Comparison of ENCODE assay signal across 1 cellular context in the genomic region with DNA sequence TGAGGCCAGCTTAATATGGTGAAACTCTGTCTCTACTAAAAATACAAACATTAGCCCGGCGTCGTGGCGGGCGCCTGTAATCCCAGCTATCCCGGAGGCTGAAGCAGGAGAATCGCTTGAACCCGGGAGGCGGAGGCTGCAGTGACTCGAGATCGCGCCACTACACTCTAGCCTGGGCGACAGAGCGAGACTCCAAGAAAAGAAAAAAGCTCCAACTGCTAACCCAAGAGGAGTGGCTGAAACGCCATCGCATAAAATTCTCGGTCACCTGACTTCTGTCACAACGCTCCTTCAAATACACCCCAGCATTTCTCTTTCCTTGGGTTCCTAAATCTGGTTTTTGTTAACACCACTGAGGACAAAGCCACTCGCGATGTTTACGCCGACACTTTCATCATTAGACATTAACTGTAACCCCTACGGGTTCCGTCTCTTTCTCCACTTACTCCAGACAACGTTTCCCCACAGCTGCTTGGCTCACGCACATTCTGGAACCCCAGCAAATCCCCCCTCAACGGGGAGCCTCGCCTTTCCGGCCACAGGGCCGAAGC.
TF ChIP-seq lines count a peak whose summit lies in the region.

No MANE protein-coding gene starts in this region.

TF ChIP-seq in HepG2, 621 proteins besides CTCF, POLR2A, EP300 and RAD21 (continued from another document and continues in another):
- TF ChIP-seq ZNF235 (CRISPR knock-in tag; IDR thresholded peaks at IDR 0.05; ENCODE audit: borderline replicate concordance) (no peak), RFXANK (CRISPR knock-in tag; IDR thresholded peaks at IDR 0.05) (no peak), ZSCAN21 (CRISPR knock-in tag; IDR thresholded peaks at IDR 0.05; ENCODE audit: borderline replicate concordance) (no peak), ZNF552 (CRISPR knock-in tag; IDR thresholded peaks at IDR 0.05; ENCODE audit: borderline replicate concordance) (no peak), ZNF354B (CRISPR knock-in tag; IDR thresholded peaks at IDR 0.05) (no peak), RBM22 (optimal IDR thresholded peaks at IDR 0.05; ENCODE audit: low read length) (peak; percentile 13), SAP130 (CRISPR knock-in tag; IDR thresholded peaks at IDR 0.05; ENCODE audit: low read depth) (no peak), HOXA9 (CRISPR knock-in tag; IDR thresholded peaks at IDR 0.05; ENCODE audit: borderline replicate concordance) (no peak), TP53 (CRISPR knock-in tag; conservative IDR thresholded peaks at IDR 0.05) (no peak), CENPT (CRISPR knock-in tag; IDR thresholded peaks at IDR 0.05; ENCODE audit: low read depth) (no peak)
- TF ChIP-seq, protein P1, sequence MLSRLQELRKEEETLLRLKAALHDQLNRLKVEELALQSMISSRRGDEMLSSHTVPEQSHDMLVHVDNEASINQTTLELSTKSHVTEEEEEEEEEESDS (CRISPR knock-in tag; IDR thresholded peaks at IDR 0.05; ENCODE audit: borderline replicate concordance): peak; percentile 11; the same call in 1 of the 2 replicates
- TF ChIP-seq, protein P2, sequence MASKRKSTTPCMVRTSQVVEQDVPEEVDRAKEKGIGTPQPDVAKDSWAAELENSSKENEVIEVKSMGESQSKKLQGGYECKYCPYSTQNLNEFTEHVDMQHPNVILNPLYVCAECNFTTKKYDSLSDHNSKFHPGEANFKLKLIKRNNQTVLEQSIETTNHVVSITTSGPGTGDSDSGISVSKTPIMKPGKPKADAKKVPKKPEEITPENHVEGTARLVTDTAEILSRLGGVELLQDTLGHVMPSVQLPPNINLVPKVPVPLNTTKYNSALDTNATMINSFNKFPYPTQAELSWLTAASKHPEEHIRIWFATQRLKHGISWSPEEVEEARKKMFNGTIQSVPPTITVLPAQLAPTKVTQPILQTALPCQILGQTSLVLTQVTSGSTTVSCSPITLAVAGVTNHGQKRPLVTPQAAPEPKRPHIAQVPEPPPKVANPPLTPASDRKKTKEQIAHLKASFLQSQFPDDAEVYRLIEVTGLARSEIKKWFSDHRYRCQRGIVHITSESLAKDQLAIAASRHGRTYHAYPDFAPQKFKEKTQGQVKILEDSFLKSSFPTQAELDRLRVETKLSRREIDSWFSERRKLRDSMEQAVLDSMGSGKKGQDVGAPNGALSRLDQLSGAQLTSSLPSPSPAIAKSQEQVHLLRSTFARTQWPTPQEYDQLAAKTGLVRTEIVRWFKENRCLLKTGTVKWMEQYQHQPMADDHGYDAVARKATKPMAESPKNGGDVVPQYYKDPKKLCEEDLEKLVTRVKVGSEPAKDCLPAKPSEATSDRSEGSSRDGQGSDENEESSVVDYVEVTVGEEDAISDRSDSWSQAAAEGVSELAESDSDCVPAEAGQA (IDR thresholded peaks at IDR 0.05; ENCODE audit: low read depth): no peak
- TF ChIP-seq, protein P2 (CRISPR knock-in tag; IDR thresholded peaks at IDR 0.05; ENCODE audit: borderline replicate concordance): no peak
- TF ChIP-seq, protein P3, sequence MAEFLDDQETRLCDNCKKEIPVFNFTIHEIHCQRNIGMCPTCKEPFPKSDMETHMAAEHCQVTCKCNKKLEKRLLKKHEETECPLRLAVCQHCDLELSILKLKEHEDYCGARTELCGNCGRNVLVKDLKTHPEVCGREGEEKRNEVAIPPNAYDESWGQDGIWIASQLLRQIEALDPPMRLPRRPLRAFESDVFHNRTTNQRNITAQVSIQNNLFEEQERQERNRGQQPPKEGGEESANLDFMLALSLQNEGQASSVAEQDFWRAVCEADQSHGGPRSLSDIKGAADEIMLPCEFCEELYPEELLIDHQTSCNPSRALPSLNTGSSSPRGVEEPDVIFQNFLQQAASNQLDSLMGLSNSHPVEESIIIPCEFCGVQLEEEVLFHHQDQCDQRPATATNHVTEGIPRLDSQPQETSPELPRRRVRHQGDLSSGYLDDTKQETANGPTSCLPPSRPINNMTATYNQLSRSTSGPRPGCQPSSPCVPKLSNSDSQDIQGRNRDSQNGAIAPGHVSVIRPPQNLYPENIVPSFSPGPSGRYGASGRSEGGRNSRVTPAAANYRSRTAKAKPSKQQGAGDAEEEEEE (CRISPR knock-in tag; IDR thresholded peaks at IDR 0.05; ENCODE audit: borderline replicate concordance): 0 out of 2 replicates have a peak, but pooled peaks have one; percentile 4
- TF ChIP-seq, protein P4, sequence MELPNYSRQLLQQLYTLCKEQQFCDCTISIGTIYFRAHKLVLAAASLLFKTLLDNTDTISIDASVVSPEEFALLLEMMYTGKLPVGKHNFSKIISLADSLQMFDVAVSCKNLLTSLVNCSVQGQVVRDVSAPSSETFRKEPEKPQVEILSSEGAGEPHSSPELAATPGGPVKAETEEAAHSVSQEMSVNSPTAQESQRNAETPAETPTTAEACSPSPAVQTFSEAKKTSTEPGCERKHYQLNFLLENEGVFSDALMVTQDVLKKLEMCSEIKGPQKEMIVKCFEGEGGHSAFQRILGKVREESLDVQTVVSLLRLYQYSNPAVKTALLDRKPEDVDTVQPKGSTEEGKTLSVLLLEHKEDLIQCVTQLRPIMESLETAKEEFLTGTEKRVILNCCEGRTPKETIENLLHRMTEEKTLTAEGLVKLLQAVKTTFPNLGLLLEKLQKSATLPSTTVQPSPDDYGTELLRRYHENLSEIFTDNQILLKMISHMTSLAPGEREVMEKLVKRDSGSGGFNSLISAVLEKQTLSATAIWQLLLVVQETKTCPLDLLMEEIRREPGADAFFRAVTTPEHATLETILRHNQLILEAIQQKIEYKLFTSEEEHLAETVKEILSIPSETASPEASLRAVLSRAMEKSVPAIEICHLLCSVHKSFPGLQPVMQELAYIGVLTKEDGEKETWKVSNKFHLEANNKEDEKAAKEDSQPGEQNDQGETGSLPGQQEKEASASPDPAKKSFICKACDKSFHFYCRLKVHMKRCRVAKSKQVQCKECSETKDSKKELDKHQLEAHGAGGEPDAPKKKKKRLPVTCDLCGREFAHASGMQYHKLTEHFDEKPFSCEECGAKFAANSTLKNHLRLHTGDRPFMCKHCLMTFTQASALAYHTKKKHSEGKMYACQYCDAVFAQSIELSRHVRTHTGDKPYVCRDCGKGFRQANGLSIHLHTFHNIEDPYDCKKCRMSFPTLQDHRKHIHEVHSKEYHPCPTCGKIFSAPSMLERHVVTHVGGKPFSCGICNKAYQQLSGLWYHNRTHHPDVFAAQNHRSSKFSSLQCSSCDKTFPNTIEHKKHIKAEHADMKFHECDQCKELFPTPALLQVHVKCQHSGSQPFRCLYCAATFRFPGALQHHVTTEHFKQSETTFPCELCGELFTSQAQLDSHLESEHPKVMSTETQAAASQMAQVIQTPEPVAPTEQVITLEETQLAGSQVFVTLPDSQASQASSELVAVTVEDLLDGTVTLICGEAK (IDR thresholded peaks at IDR 0.05): no peak
- TF ChIP-seq, protein P4 (CRISPR knock-in tag; IDR thresholded peaks at IDR 0.05): no peak
- TF ChIP-seq, protein P5, sequence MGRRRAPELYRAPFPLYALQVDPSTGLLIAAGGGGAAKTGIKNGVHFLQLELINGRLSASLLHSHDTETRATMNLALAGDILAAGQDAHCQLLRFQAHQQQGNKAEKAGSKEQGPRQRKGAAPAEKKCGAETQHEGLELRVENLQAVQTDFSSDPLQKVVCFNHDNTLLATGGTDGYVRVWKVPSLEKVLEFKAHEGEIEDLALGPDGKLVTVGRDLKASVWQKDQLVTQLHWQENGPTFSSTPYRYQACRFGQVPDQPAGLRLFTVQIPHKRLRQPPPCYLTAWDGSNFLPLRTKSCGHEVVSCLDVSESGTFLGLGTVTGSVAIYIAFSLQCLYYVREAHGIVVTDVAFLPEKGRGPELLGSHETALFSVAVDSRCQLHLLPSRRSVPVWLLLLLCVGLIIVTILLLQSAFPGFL (CRISPR knock-in tag; IDR thresholded peaks at IDR 0.05): no peak
- TF ChIP-seq, protein P6, sequence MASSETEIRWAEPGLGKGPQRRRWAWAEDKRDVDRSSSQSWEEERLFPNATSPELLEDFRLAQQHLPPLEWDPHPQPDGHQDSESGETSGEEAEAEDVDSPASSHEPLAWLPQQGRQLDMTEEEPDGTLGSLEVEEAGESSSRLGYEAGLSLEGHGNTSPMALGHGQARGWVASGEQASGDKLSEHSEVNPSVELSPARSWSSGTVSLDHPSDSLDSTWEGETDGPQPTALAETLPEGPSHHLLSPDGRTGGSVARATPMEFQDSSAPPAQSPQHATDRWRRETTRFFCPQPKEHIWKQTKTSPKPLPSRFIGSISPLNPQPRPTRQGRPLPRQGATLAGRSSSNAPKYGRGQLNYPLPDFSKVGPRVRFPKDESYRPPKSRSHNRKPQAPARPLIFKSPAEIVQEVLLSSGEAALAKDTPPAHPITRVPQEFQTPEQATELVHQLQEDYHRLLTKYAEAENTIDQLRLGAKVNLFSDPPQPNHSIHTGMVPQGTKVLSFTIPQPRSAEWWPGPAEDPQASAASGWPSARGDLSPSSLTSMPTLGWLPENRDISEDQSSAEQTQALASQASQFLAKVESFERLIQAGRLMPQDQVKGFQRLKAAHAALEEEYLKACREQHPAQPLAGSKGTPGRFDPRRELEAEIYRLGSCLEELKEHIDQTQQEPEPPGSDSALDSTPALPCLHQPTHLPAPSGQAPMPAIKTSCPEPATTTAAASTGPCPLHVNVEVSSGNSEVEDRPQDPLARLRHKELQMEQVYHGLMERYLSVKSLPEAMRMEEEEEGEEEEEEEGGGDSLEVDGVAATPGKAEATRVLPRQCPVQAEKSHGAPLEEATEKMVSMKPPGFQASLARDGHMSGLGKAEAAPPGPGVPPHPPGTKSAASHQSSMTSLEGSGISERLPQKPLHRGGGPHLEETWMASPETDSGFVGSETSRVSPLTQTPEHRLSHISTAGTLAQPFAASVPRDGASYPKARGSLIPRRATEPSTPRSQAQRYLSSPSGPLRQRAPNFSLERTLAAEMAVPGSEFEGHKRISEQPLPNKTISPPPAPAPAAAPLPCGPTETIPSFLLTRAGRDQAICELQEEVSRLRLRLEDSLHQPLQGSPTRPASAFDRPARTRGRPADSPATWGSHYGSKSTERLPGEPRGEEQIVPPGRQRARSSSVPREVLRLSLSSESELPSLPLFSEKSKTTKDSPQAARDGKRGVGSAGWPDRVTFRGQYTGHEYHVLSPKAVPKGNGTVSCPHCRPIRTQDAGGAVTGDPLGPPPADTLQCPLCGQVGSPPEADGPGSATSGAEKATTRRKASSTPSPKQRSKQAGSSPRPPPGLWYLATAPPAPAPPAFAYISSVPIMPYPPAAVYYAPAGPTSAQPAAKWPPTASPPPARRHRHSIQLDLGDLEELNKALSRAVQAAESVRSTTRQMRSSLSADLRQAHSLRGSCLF (CRISPR knock-in tag; IDR thresholded peaks at IDR 0.05; ENCODE audit: borderline replicate concordance): no peak
- TF ChIP-seq, protein P7, sequence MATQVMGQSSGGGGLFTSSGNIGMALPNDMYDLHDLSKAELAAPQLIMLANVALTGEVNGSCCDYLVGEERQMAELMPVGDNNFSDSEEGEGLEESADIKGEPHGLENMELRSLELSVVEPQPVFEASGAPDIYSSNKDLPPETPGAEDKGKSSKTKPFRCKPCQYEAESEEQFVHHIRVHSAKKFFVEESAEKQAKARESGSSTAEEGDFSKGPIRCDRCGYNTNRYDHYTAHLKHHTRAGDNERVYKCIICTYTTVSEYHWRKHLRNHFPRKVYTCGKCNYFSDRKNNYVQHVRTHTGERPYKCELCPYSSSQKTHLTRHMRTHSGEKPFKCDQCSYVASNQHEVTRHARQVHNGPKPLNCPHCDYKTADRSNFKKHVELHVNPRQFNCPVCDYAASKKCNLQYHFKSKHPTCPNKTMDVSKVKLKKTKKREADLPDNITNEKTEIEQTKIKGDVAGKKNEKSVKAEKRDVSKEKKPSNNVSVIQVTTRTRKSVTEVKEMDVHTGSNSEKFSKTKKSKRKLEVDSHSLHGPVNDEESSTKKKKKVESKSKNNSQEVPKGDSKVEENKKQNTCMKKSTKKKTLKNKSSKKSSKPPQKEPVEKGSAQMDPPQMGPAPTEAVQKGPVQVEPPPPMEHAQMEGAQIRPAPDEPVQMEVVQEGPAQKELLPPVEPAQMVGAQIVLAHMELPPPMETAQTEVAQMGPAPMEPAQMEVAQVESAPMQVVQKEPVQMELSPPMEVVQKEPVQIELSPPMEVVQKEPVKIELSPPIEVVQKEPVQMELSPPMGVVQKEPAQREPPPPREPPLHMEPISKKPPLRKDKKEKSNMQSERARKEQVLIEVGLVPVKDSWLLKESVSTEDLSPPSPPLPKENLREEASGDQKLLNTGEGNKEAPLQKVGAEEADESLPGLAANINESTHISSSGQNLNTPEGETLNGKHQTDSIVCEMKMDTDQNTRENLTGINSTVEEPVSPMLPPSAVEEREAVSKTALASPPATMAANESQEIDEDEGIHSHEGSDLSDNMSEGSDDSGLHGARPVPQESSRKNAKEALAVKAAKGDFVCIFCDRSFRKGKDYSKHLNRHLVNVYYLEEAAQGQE (IDR thresholded peaks at IDR 0.05; ENCODE audit: borderline replicate concordance in 1 of 2, low read depth in 1 of 2, low read length in 2 of 2): peak in 1 of 2 experiments; percentile 52; a peak in 1 of 4 replicates
